Comparison of ENCODE assay signal across 26 cellular contexts in the genomic region with DNA sequence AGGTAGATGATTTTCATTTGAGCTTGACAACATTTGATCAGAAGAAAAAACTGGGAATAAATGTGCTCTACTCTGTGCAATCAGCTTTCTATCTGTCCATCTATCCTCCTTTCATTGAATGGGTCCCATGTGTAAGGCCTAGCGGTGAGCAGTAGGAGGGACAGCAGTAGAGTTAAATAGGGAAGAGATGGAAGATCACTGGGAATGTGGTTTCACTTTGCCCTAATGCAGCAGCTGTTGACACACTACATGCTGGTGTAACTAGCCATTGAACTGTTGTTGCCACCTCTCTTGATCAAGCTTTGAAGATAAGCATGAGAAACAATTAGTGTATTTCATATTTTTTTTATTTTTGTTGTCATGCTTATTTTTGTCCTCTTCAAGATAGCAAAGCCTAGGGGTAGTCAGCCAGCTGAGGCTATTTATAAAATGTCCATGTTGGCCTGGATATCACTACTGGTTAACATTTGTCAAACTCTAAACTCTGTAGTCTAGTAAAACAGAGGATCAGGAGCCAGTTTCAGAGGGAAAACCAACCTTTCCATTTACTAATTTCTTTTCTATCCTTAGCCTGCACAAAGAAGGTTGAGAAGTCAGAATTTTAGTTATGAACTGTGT. TPM values are rescaled to one million over a fixed set of nuclear protein-coding genes. Genes with fewer than 3 reads are reported as not detected.
"Had no signal": no experiment of that assay in that cellular context is flagged by ENCODE, and none has a peak within 500 bp of the region (broad histone marks: within the 10 kb centered on the region; RNA-seq: fewer than 3 reads in every experiment).

No MANE protein-coding gene starts in this region.

- ATAC-seq: esophagus mucosa; gastrocnemius medialis; left colon; lower lobe of right lung; naive thymus-derived CD8-positive, alpha-beta T cell; psoas muscle; right lobe of liver; stimulated activated effector memory CD8-positive, alpha-beta T cell treated with anti-CD3 and anti-CD28 coated beads, Interleukin-12 subunit alpha, Interleukin-12 subunit beta, amount 100 ng/mL, for 72 hours had no signal

- DNase-seq: colonic mucosa; effector CD8-positive, alpha-beta T cell; endodermal cell; foreskin fibroblast; gastrocnemius medialis; left colon; left ventricle myocardium inferior; lower lobe of right lung; naive thymus-derived CD8-positive, alpha-beta T cell; occipital lobe; ovary; posterior cingulate gyrus; psoas muscle; right lobe of liver; stimulated activated CD4-positive, alpha-beta T cell treated with anti-CD3 and anti-CD28 coated beads, Interleukin-2, amount 100 ng/mL, for 24 hours; stimulated activated CD4-positive, alpha-beta T cell treated with anti-CD3 and anti-CD28 coated beads, Interleukin-4, amount 100 ng/mL, for 24 hours; stimulated activated naive CD4-positive, alpha-beta T cell treated with Interleukin-2 at 50 U/mL for 16 hours; stomach; thyroid gland; trophoblast cell had no signal

RNA-seq across cellular contexts. Expression of a gene that starts 41.9 kb away (rescaled TPM):
- total RNA-seq: glomerular endothelial cell; naive thymus-derived CD8-positive, alpha-beta T cell; smooth muscle cell; ureter; vagina had no signal
